ENCODE assay signal across 10 cellular contexts in genomic region chr14:77319416-77319815, GRCh38. TPM values are rescaled to one million over a fixed set of nuclear protein-coding genes. Genes with fewer than 3 reads are reported as not detected.
DNase-seq lines count a peak whose midpoint lies in the region; ATAC-seq, FAIRE-seq and TF ChIP-seq lines count a peak whose summit lies in the region.
"Had no signal": no experiment of that assay in that cellular context is flagged by ENCODE, and none has a peak within 500 bp of the region (broad histone marks: within the 10 kb centered on the region; RNA-seq: fewer than 3 reads in every experiment).

No MANE protein-coding gene starts in this region.

- peaks cover 9% of the 10 kb centered on the region for H4K20me1 ChIP-seq in SK-N-SH (ENCODE audit: insufficient read depth)

- peak overlapping the region; percentile 98; the same call in 1 of the 2 replicates for H3K4me2 ChIP-seq in SK-N-SH

- no peak for FAIRE-seq in RCC 7860 (lab: Jason Lieb, UNC)

- WGBS in SK-N-SH (ENCODE audit: low lambda C conversion rate) = 94% methylated on average over 5 of the region's 5 CpGs

- POLR2A ChIA-PET in SK-N-SH (lab: Yijun Ruan, JAX) = no interaction called here

- TF ChIP-seq RAD21 in SK-N-SH (IDR thresholded peaks at IDR 0.05; ENCODE audit: low read length) = no peak

- no peaks in the 10 kb centered on the region for H3K9me2 ChIP-seq in SK-N-SH

- no peak overlapping the region for H2AFZ ChIP-seq in SK-N-SH (ENCODE audit: low read depth)

- no peaks in the 10 kb centered on the region for H3K36me3 ChIP-seq in SK-N-SH (replicated peaks in 1 of 2; ENCODE audit: control insufficient read depth in 1 of 2, insufficient read depth in 2 of 2, low read length in 1 of 2)

- DNase-seq in SK-N-SH = no peak
- peak; percentile 13 for DNase-seq in RCC 7860 (ENCODE audit: low spot score)
- DNase-seq in glomerular visceral epithelial cell (ENCODE audit: extremely low spot score) = peak; percentile 56
- peak; percentile 60 for DNase-seq in retina
- DNase-seq in NCI-H1092 (lab: John Stamatoyannopoulos, UW) = no peak
- no peak for DNase-seq in GM10266 (ENCODE audit: extremely low spot score)
- DNase-seq in NCI-H2029 treated with DMSO at 0.1 percent for 48 hours (lab: John Stamatoyannopoulos, UW) = no peak
- DNase-seq: activated CD4-positive, alpha-beta T cell treated with anti-CD3 and anti-CD28 coated beads for 48 hours had no signal

- H3K9me3 ChIP-seq in SK-N-SH = no peaks in the 10 kb centered on the region

- ATAC-seq in SK-N-SH treated with all-trans-retinoic acid at 6 μM for 48 hours = no peak

- H3K4me3 ChIP-seq in SK-N-SH (ENCODE audit: low read depth in 2 of 2, low read length in 1 of 2) = no peak overlapping the region

- TF ChIP-seq EP300 in SK-N-SH (IDR thresholded peaks at IDR 0.05; ENCODE audit: borderline replicate concordance in 1 of 2, low read depth in 1 of 2, low read length in 1 of 2) = no peak

- H3F3A ChIP-seq in SK-N-SH (replicated peaks; ENCODE audit: insufficient read depth) = peaks cover 3% of the 10 kb centered on the region

- CTCF ChIA-PET in SK-N-SH (lab: Yijun Ruan, JAX) = interaction anchor here (0.8 to 3.8 kb wide), 6 partner anchors 8 to 446 kb away, joined by 3 to 20 read pairs (median 4); no protein-coding TSS in a partner anchor

- no peak overlapping the region; a peak in 1 of 4 replicates for H3K27ac ChIP-seq in SK-N-SH (ENCODE audit: low read depth in 2 of 2, low read length in 1 of 2)

- H3K27me3 ChIP-seq in SK-N-SH (ENCODE audit: insufficient read depth) = no peaks in the 10 kb centered on the region

- H3K9ac ChIP-seq in SK-N-SH = no peak overlapping the region

- H3K4me1 ChIP-seq in SK-N-SH (ENCODE audit: control insufficient read depth in 1 of 2, insufficient read depth in 2 of 2, low read depth in 1 of 2, low read length in 1 of 2) = peaks cover 0 to 23% of the 10 kb centered on the region in 2 experiments; a peak in 2 of 4 replicates

- no peak for TF ChIP-seq CTCF in SK-N-SH (IDR thresholded peaks at IDR 0.05)
- TF ChIP-seq CTCF in GM10266 (IDR thresholded peaks at IDR 0.05; ENCODE audit: control insufficient read depth, insufficient read depth, low read depth, missing control alignments) = no peak

- H3K79me2 ChIP-seq in SK-N-SH (ENCODE audit: insufficient read depth) = peaks cover 37% of the 10 kb centered on the region

TF ChIP-seq in SK-N-SH, 30 proteins besides CTCF, POLR2A, EP300 and RAD21:
- TF ChIP-seq POLR2AphosphoS5 (IDR thresholded peaks at IDR 0.05; ENCODE audit: low read depth, low read length) (no peak), RFX5 (IDR thresholded peaks at IDR 0.05; ENCODE audit: low read length) (no peak), JUND (IDR thresholded peaks at IDR 0.05) (no peak), TCF12 (IDR thresholded peaks at IDR 0.05) (no peak), REST (IDR thresholded peaks at IDR 0.05; ENCODE audit: low read depth, low read length) (no peak), FOXM1 (IDR thresholded peaks at IDR 0.05; ENCODE audit: low read depth) (no peak), RXRA (IDR thresholded peaks at IDR 0.05; ENCODE audit: borderline replicate concordance, low read depth) (no peak), YY1 (IDR thresholded peaks at IDR 0.05; ENCODE audit: low read depth) (no peak), SIN3A (IDR thresholded peaks at IDR 0.05; ENCODE audit: borderline replicate concordance, low read depth, low read length) (no peak), FOXJ3 (CRISPR knock-in tag; IDR thresholded peaks at IDR 0.05) (no peak), NRF1 (IDR thresholded peaks at IDR 0.05; ENCODE audit: low read depth, low read length) (no peak), TAF1 (IDR thresholded peaks at IDR 0.05; ENCODE audit: borderline replicate concordance, low read depth, low read length) (no peak)

TF ChIP-seq in SK-N-SH treated with all-trans-retinoic acid at 6 μM for 48 hours, 23 proteins besides CTCF, POLR2A, EP300 and RAD21:
- TF ChIP-seq GLIS3 (CRISPR knock-in tag; IDR thresholded peaks at IDR 0.05) (no peak), POU6F1 (CRISPR knock-in tag; IDR thresholded peaks at IDR 0.05; ENCODE audit: borderline replicate concordance, low read depth) (no peak), TCF4 (CRISPR knock-in tag; IDR thresholded peaks at IDR 0.05; ENCODE audit: borderline replicate concordance) (no peak), PATZ1 (CRISPR knock-in tag; IDR thresholded peaks at IDR 0.05; ENCODE audit: borderline replicate concordance) (no peak), TSHZ2 (CRISPR knock-in tag; IDR thresholded peaks at IDR 0.05) (no peak), TOX (CRISPR knock-in tag; IDR thresholded peaks at IDR 0.05; ENCODE audit: borderline replicate concordance) (no peak), ZFP30 (CRISPR knock-in tag; IDR thresholded peaks at IDR 0.05) (no peak), ISL1 (CRISPR knock-in tag; IDR thresholded peaks at IDR 0.05) (no peak), SNAI2 (CRISPR knock-in tag; IDR thresholded peaks at IDR 0.05) (no peak), CSDC2 (CRISPR knock-in tag; IDR thresholded peaks at IDR 0.05) (no peak), OSR1 (CRISPR knock-in tag; IDR thresholded peaks at IDR 0.05) (no peak), PPARA (CRISPR knock-in tag; IDR thresholded peaks at IDR 0.05; ENCODE audit: borderline replicate concordance) (no peak), ZNF565 (CRISPR knock-in tag; conservative IDR thresholded peaks at IDR 0.05; ENCODE audit: low read depth) (no peak), BACH2 (CRISPR knock-in tag; IDR thresholded peaks at IDR 0.05; ENCODE audit: borderline replicate concordance) (no peak)

RNA-seq across cellular contexts. Expression of gene POMT2, which starts 1.3 kb away (rescaled TPM):
- polyA plus RNA-seq in SK-N-SH (2012; rRNA removed) = 19.9 and 22.8 TPM in 2 replicates
- polyA plus RNA-seq in SK-N-SH (2012; cell fraction: cytosol; rRNA removed) = 10.6 and 11.6 TPM in 2 replicates
- polyA plus RNA-seq in SK-N-SH (2012; cell fraction: nucleus; rRNA removed) = 74.6 and 108 TPM in 2 replicates

RNA-seq across cellular contexts. Expression of gene GSTZ1, which starts 1.4 kb away (rescaled TPM):
- polyA plus RNA-seq in SK-N-SH (2012; rRNA removed) = 43.1 and 53.7 TPM in 2 replicates
- 31.1 and 38.5 TPM in 2 replicates for polyA plus RNA-seq in SK-N-SH (2012; cell fraction: cytosol; rRNA removed)
- polyA plus RNA-seq in SK-N-SH (2012; cell fraction: nucleus; rRNA removed) = 70.6 and 83.8 TPM in 2 replicates

RNA-seq across cellular contexts. Expression of gene NGB, which starts 48.4 kb away (rescaled TPM):
- polyA plus RNA-seq in SK-N-SH (2012; rRNA removed) = not detected in 2 replicates
- polyA plus RNA-seq in SK-N-SH (2012; cell fraction: cytosol; rRNA removed) = 0.01 TPM in 1 of 2 replicates, not detected in the other
- polyA plus RNA-seq in SK-N-SH (2012; cell fraction: nucleus; rRNA removed) = not detected in 2 replicates
- polyA plus RNA-seq: liver had no signal

RNA-seq across cellular contexts. Expression of gene TMED8, which starts 57.5 kb away (rescaled TPM):
- polyA plus RNA-seq in SK-N-SH (2012; rRNA removed) = 2.3 and 3.2 TPM in 2 replicates
- polyA plus RNA-seq in SK-N-SH (2012; cell fraction: cytosol; rRNA removed) = 3.1 TPM in 2 replicates
- polyA plus RNA-seq in SK-N-SH (2012; cell fraction: nucleus; rRNA removed) = 2.6 and 4.0 TPM in 2 replicates

RNA-seq across cellular contexts. Expression of gene SAMD15, which starts 57.8 kb away (rescaled TPM):
- 1.7 and 3.0 TPM in 2 replicates for polyA plus RNA-seq in SK-N-SH (2012; rRNA removed)
- 2.4 and 3.1 TPM in 2 replicates for polyA plus RNA-seq in SK-N-SH (2012; cell fraction: cytosol; rRNA removed)
- polyA plus RNA-seq in SK-N-SH (2012; cell fraction: nucleus; rRNA removed) = 1.9 and 2.1 TPM in 2 replicates

Comparison
In these comparisons a context has a peak if more than half of its experiments do, and no peak if none do; other contexts are left out.
1. DNase-seq: peak in RCC 7860 (single experiment), glomerular visceral epithelial cell (single experiment) and retina (single experiment); none in SK-N-SH (single experiment), NCI-H1092 (single experiment), GM10266 (single experiment) and NCI-H2029 treated with DMSO at 0.1 percent for 48 hours (single experiment).